7 cellular contexts compared by ENCODE assay signal in genomic region chr6:85856235-85856634, GRCh38.
"Had no signal": no experiment of that assay in that cellular context is flagged by ENCODE, and none has a peak within 500 bp of the region (broad histone marks: within the 10 kb centered on the region; RNA-seq: fewer than 3 reads in every experiment).

No MANE protein-coding gene starts in this region.

- DNase-seq: H9, HCEC 1CT, IMR-90 had no signal

- H3K4me3 ChIP-seq: GM23338 had no signal

- H2AFZ ChIP-seq: GM23338 had no signal

- ATAC-seq: GM23338 had no signal

- FAIRE-seq: H1, H54, HTR-8/SVneo had no signal

- H3K4me2 ChIP-seq: GM23338 had no signal
